Comparison of ENCODE assay signal across 8 cellular contexts in the genomic region with DNA sequence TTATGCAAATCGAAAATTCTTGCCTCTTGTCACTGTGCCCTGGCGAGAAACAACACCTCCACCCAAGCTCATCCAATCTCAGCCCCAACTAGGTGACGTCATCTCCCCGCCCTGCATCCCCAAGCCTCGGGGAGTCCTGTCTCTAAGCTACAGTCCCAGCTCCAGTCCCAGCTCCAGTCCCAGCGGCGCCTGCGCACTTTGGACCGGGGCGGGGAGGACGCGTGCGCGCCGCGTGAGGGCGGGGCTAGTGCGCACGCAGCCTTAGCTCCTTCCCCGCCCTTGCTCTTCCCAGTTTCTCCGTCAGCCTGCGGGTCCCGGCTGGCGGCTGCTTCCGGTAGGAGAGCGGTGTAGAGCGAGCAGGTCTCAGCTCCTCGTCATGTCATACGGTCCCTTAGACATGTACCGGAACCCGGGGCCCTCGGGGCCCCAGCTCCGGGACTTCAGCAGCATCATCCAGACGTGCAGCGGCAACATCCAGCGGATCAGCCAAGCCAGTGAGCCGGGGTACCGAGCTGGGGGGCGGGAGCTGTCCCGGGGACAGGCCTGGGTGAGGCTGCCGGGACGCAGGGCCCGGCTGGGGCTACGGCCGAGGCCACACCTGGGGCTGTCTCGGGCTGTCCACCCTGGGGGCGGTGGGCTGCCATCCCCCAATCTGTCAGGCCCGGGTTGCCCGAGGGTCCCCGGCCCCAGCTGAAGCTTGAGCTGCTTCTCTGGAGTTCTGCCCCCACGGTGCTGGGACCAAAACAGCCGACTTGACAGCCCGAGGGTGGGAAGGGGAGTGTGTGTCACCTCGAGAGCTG. TPM values are rescaled to one million over a fixed set of nuclear protein-coding genes. Genes with fewer than 3 reads are reported as not detected.
DNase-seq lines count a peak whose midpoint lies in the region; ATAC-seq lines count a peak whose summit lies in the region.

A gene (plus strand): TSS at position 288 of the 800 bp plus-strand sequence. CDS start 89 bp downstream, at position 377.

- H3K9me3 Mint-ChIP-seq in natural killer cell treated with Interleukin-12 subunit alpha and Interleukin-12 subunit beta and Interleukin-15 and Interleukin-18, amount 100 ng/mL, for 72 hours, result no peaks in the 10 kb centered on the region

- ATAC-seq in natural killer cell treated with Interleukin-12 subunit alpha and Interleukin-12 subunit beta and Interleukin-15 and Interleukin-18, amount 100 ng/mL, for 72 hours, result peak; percentile 98 to 99
- peak; percentile 98 for ATAC-seq in stimulated activated naive CD8-positive, alpha-beta T cell treated with anti-CD3 and anti-CD28 coated beads, Interleukin-15, Interleukin-2, amounts not matched to agents 100 U/mL and 50 U/mL, for 24 hours

- peaks cover 19% of the 10 kb centered on the region for H3K36me3 Mint-ChIP-seq in natural killer cell treated with Interleukin-12 subunit alpha and Interleukin-12 subunit beta and Interleukin-15 and Interleukin-18, amount 100 ng/mL, for 72 hours

- H3K4me3 Mint-ChIP-seq in natural killer cell treated with Interleukin-12 subunit alpha and Interleukin-12 subunit beta and Interleukin-15 and Interleukin-18, amount 100 ng/mL, for 72 hours, result peak within 1 kb of the TSS; percentile 94

- no peaks in the 10 kb centered on the region for H3K27me3 Mint-ChIP-seq in natural killer cell treated with Interleukin-12 subunit alpha and Interleukin-12 subunit beta and Interleukin-15 and Interleukin-18, amount 100 ng/mL, for 72 hours

- H3K36me3 ChIP-seq in H7 (replicated peaks; ENCODE audit: control insufficient read depth, insufficient read depth, low read length), result no peaks in the 10 kb centered on the region

- peak within 1 kb of the TSS; percentile 89 for H3K4me3 ChIP-seq in H7 (ENCODE audit: insufficient read depth, low read depth, low read length)

- no peaks in the 10 kb centered on the region for H3K27me3 ChIP-seq in H7 (ENCODE audit: control insufficient read depth, insufficient read depth, low read length)

- H3K27ac Mint-ChIP-seq in natural killer cell treated with Interleukin-12 subunit alpha and Interleukin-12 subunit beta and Interleukin-15 and Interleukin-18, amount 100 ng/mL, for 72 hours, result peak within 1 kb of the TSS; percentile 99

- H3K4me1 Mint-ChIP-seq in natural killer cell treated with Interleukin-12 subunit alpha and Interleukin-12 subunit beta and Interleukin-15 and Interleukin-18, amount 100 ng/mL, for 72 hours (ENCODE audit: low read depth in 2 of 2), result peaks cover 22 to 33% of the 10 kb centered on the region in 2 donors

- DNase-seq in ELF-1 (ENCODE audit: low read depth, low spot score), result peak; percentile 100
- peak; percentile 96 for DNase-seq in H7
- DNase-seq in M059J (ENCODE audit: low read depth), result peak; percentile 100
- DNase-seq in SHP77 (lab: John Stamatoyannopoulos, UW), result peak; percentile 96 to 97
- DNase-seq in activated effector memory CD4-positive, alpha-beta T cell treated with Interleukin-2 at 50 U/mL for 16 hours, result peak; percentile 97
- DNase-seq in fibroblast of peridontal ligament (ENCODE audit: extremely low read depth), result peak; percentile 100
- peak; percentile 99 for DNase-seq in natural killer cell treated with Interleukin-12 subunit alpha and Interleukin-12 subunit beta and Interleukin-15 and Interleukin-18, amount 100 ng/mL, for 72 hours (ENCODE audit: low spot score)
- peak; percentile 99 for DNase-seq in stimulated activated naive CD8-positive, alpha-beta T cell treated with anti-CD3 and anti-CD28 coated beads, Interleukin-15, Interleukin-2, amounts not matched to agents 100 U/mL and 50 U/mL, for 24 hours

RNA-seq across cellular contexts. Expression of the gene that starts here (rescaled TPM):
- total RNA-seq in H7 (2014; rRNA removed; shearing (Covaris generic)), result 16.3 and 22.1 TPM in 2 replicates
- 54.4 and 59.1 TPM in 2 replicates for total RNA-seq in M059J (2014; rRNA removed; shearing (Covaris generic))
- total RNA-seq in natural killer cell treated with Interleukin-12 subunit alpha and Interleukin-12 subunit beta and Interleukin-15 and Interleukin-18, amount 100 ng/mL, for 72 hours, result 10 to 100 TPM; 47.9 to 50.2 TPM

Comparison
In these comparisons a context has a peak if more than half of its experiments do, and no peak if none do; other contexts are left out.
1. Peak in every context shown above with its lines: DNase-seq, ATAC-seq and H3K4me3 ChIP-seq.